In genomic region chr6:69593706-69594105, GRCh38 we compare ENCODE assay signal across 22 cellular contexts.
A peak's percentile ranks its signal among the peaks of the same experiment; 100 is the strongest.
DNase-seq lines count a peak whose midpoint lies in the region; TF ChIP-seq lines count a peak whose summit lies in the region.
"Had no signal": no experiment of that assay in that cellular context is flagged by ENCODE, and none has a peak within 500 bp of the region (broad histone marks: within the 10 kb centered on the region; RNA-seq: fewer than 3 reads in every experiment).

No MANE protein-coding gene starts in this region.

- no peaks in the 10 kb centered on the region for H4K20me1 ChIP-seq in smooth muscle cell (ENCODE audit: low read depth)

- WGBS in smooth muscle cell (ENCODE audit: low lambda C conversion rate), result 10% methylated on average over 4 of the region's 4 CpGs

- peak overlapping the region; percentile 74 for H3K4me2 ChIP-seq in smooth muscle cell
- H3K4me2 ChIP-seq: A549, PC-9 had no signal

- no peak overlapping the region for H3K4me3 ChIP-seq in smooth muscle cell
- H3K4me3 ChIP-seq: A549, PC-9 had no signal

- intact Hi-C loops in posterior vena cava (cut with DNase I), result no loop called here

- peak overlapping the region; percentile 20 for H3K27ac Mint-ChIP-seq in chondrocyte (ENCODE audit: unreplicated experiment)
- H3K27ac Mint-ChIP-seq: CD4-positive, alpha-beta memory T cell had no signal

- peaks cover 13% of the 10 kb centered on the region for H3K4me1 ChIP-seq in smooth muscle cell (ENCODE audit: low read depth)
- H3K4me1 ChIP-seq: A549 had no signal

- H3K27me3 ChIP-seq in smooth muscle cell (ENCODE audit: low read depth), result no peaks in the 10 kb centered on the region

- peak overlapping the region; percentile 30 for H3K9ac ChIP-seq in smooth muscle cell (ENCODE audit: low read depth)

- no peaks in the 10 kb centered on the region for H3K36me3 Mint-ChIP-seq in chondrocyte (ENCODE audit: low read depth)
- H3K36me3 Mint-ChIP-seq: CD4-positive, alpha-beta memory T cell had no signal

- no peaks in the 10 kb centered on the region for H3K9me3 Mint-ChIP-seq in chondrocyte (ENCODE audit: low read depth)
- H3K9me3 Mint-ChIP-seq: CD4-positive, alpha-beta memory T cell had no signal

- no peak for TF ChIP-seq CTCF in chondrocyte (IDR thresholded peaks at IDR 0.05)
- TF ChIP-seq CTCF in smooth muscle cell (IDR thresholded peaks at IDR 0.05; ENCODE audit: borderline replicate concordance, insufficient read depth, poor library complexity, severe bottlenecking), result no peak

- H3K36me3 ChIP-seq in smooth muscle cell (ENCODE audit: low read depth), result no peaks in the 10 kb centered on the region

- peak; percentile 20 for DNase-seq in HS-27A (ENCODE audit: low read depth)
- peak; percentile 9 for DNase-seq in MV-4-11 (lab: John Stamatoyannopoulos, UW)
- DNase-seq in chondrocyte (ENCODE audit: low spot score), result no peak
- no peak for DNase-seq in smooth muscle cell (lab: John Stamatoyannopoulos, UW; ENCODE audit: unreplicated experiment)
- DNase-seq in posterior vena cava (ENCODE audit: low spot score), result no peak
- DNase-seq in DMS153 treated with DMSO at 0.1 percent for 48 hours (lab: John Stamatoyannopoulos, UW; ENCODE audit: unreplicated experiment), result no peak
- no peak for DNase-seq in activated CD4-positive, alpha-beta T cell treated with anti-CD3 and anti-CD28 coated beads, Interleukin-2, amount 50 U/mL, for 4 hours
- DNase-seq: C1 segment of cervical spinal cord; CD4-positive, alpha-beta memory T cell; COR-L47; DMS79 treated with DMSO at 0.1 percent for 48 hours; HCEC 1CT; Karpas-422; NCI-H2029; NCI-H446 treated with DMSO at 0.1 percent for 48 hours; NCI-H526; NCI-H82; NK-92 treated with Interleukin-12 subunit alpha and Interleukin-12 subunit beta, amount 100 ng/mL, for 24 hours; PC-9; Right ventricle myocardium superior; RPMI8226 had no signal

- H2AFZ ChIP-seq in smooth muscle cell (ENCODE audit: low read depth), result peak overlapping the region; percentile 36
- H2AFZ ChIP-seq: PC-9 had no signal

- no peaks in the 10 kb centered on the region for H3K79me2 ChIP-seq in smooth muscle cell (ENCODE audit: low read depth)

- H3K27me3 Mint-ChIP-seq in chondrocyte (ENCODE audit: low read depth), result no peaks in the 10 kb centered on the region
- H3K27me3 Mint-ChIP-seq: CD4-positive, alpha-beta memory T cell had no signal

- H3F3A ChIP-seq in smooth muscle cell (ENCODE audit: low read depth), result peaks cover 3% of the 10 kb centered on the region

- H3K27ac ChIP-seq in smooth muscle cell (ENCODE audit: low read depth), result peak overlapping the region; percentile 83
- H3K27ac ChIP-seq: A549, PC-9 had no signal

- peaks cover 12% of the 10 kb centered on the region for H3K4me1 Mint-ChIP-seq in chondrocyte (ENCODE audit: low read depth)
- H3K4me1 Mint-ChIP-seq: CD4-positive, alpha-beta memory T cell had no signal

- H3K9me3 ChIP-seq in smooth muscle cell (replicated peaks; ENCODE audit: low read depth), result no peaks in the 10 kb centered on the region
- H3K9me3 ChIP-seq: A549 had no signal

- no peak overlapping the region for H3K4me3 Mint-ChIP-seq in chondrocyte (ENCODE audit: unreplicated experiment)
- H3K4me3 Mint-ChIP-seq: CD4-positive, alpha-beta memory T cell had no signal

Comparison
In these comparisons a context has a peak if more than half of its experiments do, and no peak if none do; other contexts are left out.
1. DNase-seq: peak in HS-27A (single experiment) and MV-4-11 (single experiment); none in chondrocyte (single experiment), smooth muscle cell (single experiment), posterior vena cava (single experiment), DMS153 treated with DMSO at 0.1 percent for 48 hours (single experiment) and activated CD4-positive, alpha-beta T cell treated with anti-CD3 and anti-CD28 coated beads, Interleukin-2, amount 50 U/mL, for 4 hours (0 of 2).